In the genomic region with DNA sequence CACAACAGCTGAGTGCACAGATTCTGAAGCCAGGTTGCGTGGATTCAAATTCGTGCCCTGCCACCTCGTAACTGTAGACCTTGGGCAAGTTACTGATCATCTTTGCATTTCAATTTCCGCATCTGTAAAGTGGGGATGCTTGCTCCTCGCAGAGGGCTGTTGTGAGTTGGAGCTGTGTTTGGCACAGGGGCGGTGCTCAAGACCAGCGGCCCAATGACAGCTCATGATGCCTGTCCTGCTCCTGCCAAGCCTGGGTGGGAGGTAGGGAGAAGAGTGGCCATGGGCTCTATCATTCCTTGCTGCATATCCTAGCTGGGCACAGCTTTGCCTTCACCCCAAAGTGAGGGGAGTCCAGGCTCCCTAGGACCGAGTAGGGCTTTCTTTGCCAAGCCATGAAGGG, we compare ENCODE assay signal across 17 cellular contexts. TPM values are rescaled to one million over a fixed set of nuclear protein-coding genes. Genes with fewer than 3 reads are reported as not detected.
DNase-seq lines count a peak whose midpoint lies in the region; ATAC-seq and TF ChIP-seq lines count a peak whose summit lies in the region.
"Had no signal": no experiment of that assay in that cellular context is flagged by ENCODE, and none has a peak within 500 bp of the region (broad histone marks: within the 10 kb centered on the region; RNA-seq: fewer than 3 reads in every experiment).

No MANE protein-coding gene starts in this region.

- TF ChIP-seq CTCF in esophagus muscularis mucosa (IDR thresholded peaks at IDR 0.05): no peak

- TF ChIP-seq EP300 in esophagus muscularis mucosa (IDR thresholded peaks at IDR 0.05): no peak

- no peaks in the 10 kb centered on the region for H3K27me3 ChIP-seq in H7 (ENCODE audit: control insufficient read depth, insufficient read depth, low read length)
- no peaks in the 10 kb centered on the region for H3K27me3 ChIP-seq in esophagus muscularis mucosa

- H3K4me1 Mint-ChIP-seq in stimulated activated effector memory CD8-positive, alpha-beta T cell treated with anti-CD3 and anti-CD28 coated beads, Interleukin-12 subunit alpha, Interleukin-12 subunit beta, amount 100 ng/mL, for 72 hours: no peaks in the 10 kb centered on the region

- DNase-seq in H7 (peak; percentile 6), esophagus muscularis mucosa (ENCODE audit: extremely low spot score) (no peak), DMS153 (lab: John Stamatoyannopoulos, UW) (no peak), iPS-NIHi7 (ENCODE audit: extremely low spot score) (no peak)
- no peak for DNase-seq in stimulated activated effector memory CD8-positive, alpha-beta T cell treated with anti-CD3 and anti-CD28 coated beads, Interleukin-12 subunit alpha, Interleukin-12 subunit beta, amount 100 ng/mL, for 72 hours (ENCODE audit: low spot score in 2 of 2)
- DNase-seq: NCI-H1105, NCI-H2029, NCI-H510A, SIG-M5 had no signal

- peak overlapping the region in 3 of 4 donors; percentile 39 to 58 (median 45) for H3K27ac ChIP-seq in esophagus muscularis mucosa (replicated peaks in 1 of 4)
- H3K27ac ChIP-seq: A549, KMS-11 had no signal

- H3K27ac Mint-ChIP-seq in stimulated activated effector memory CD8-positive, alpha-beta T cell treated with anti-CD3 and anti-CD28 coated beads, Interleukin-12 subunit alpha, Interleukin-12 subunit beta, amount 100 ng/mL, for 72 hours: peak overlapping the region; percentile 23
- H3K27ac Mint-ChIP-seq: GM23338 had no signal

- H3K9me3 Mint-ChIP-seq in stimulated activated effector memory CD8-positive, alpha-beta T cell treated with anti-CD3 and anti-CD28 coated beads, Interleukin-12 subunit alpha, Interleukin-12 subunit beta, amount 100 ng/mL, for 72 hours: no peaks in the 10 kb centered on the region
- H3K9me3 Mint-ChIP-seq: GM23338 had no signal

- no peak overlapping the region for H3K4me3 Mint-ChIP-seq in stimulated activated effector memory CD8-positive, alpha-beta T cell treated with anti-CD3 and anti-CD28 coated beads, Interleukin-12 subunit alpha, Interleukin-12 subunit beta, amount 100 ng/mL, for 72 hours
- H3K4me3 Mint-ChIP-seq: CD14-positive monocyte, GM23338 had no signal

- intact Hi-C loops in esophagus muscularis mucosa (cut with DNase I): no loop called here

- 89% methylated on average over 8 of the region's 8 CpGs for WGBS in esophagus muscularis mucosa

- H3K36me3 ChIP-seq in H7 (replicated peaks; ENCODE audit: control insufficient read depth, insufficient read depth, low read length) (no peaks in the 10 kb centered on the region), esophagus muscularis mucosa (peaks cover 3 to 38% (median 16%) of the 10 kb centered on the region in 4 donors)

- no peak for TF ChIP-seq POLR2A in esophagus muscularis mucosa (IDR thresholded peaks at IDR 0.05; ENCODE audit: low read depth)

- no peaks in the 10 kb centered on the region for H3K9me3 ChIP-seq in esophagus muscularis mucosa
- H3K9me3 ChIP-seq: A549, Caco-2 had no signal

- peaks cover 0 to 8% (median 0%) of the 10 kb centered on the region in 4 donors for H3K4me1 ChIP-seq in esophagus muscularis mucosa
- H3K4me1 ChIP-seq: A549, Caco-2 had no signal

- ATAC-seq in SK-N-SH treated with all-trans-retinoic acid at 6 μM for 48 hours (peak; percentile 14), GM19463 (IDR thresholded peaks at IDR 0.05; ENCODE audit: unreplicated experiment) (no peak)
- ATAC-seq in stimulated activated effector memory CD8-positive, alpha-beta T cell treated with anti-CD3 and anti-CD28 coated beads, Interleukin-12 subunit alpha, Interleukin-12 subunit beta, amount 100 ng/mL, for 72 hours: no peak
- ATAC-seq: GM23338 had no signal

- H3K36me3 Mint-ChIP-seq in stimulated activated effector memory CD8-positive, alpha-beta T cell treated with anti-CD3 and anti-CD28 coated beads, Interleukin-12 subunit alpha, Interleukin-12 subunit beta, amount 100 ng/mL, for 72 hours: peaks cover 14% of the 10 kb centered on the region

- H3K4me3 ChIP-seq in H7 (ENCODE audit: insufficient read depth, low read depth, low read length) (no peak overlapping the region), esophagus muscularis mucosa (no peak overlapping the region)
- H3K4me3 ChIP-seq: A549, GM23338 had no signal

TF ChIP-seq in SK-N-SH treated with all-trans-retinoic acid at 6 μM for 48 hours, 23 proteins besides CTCF, POLR2A, EP300 and RAD21:
- TF ChIP-seq, protein P1, sequence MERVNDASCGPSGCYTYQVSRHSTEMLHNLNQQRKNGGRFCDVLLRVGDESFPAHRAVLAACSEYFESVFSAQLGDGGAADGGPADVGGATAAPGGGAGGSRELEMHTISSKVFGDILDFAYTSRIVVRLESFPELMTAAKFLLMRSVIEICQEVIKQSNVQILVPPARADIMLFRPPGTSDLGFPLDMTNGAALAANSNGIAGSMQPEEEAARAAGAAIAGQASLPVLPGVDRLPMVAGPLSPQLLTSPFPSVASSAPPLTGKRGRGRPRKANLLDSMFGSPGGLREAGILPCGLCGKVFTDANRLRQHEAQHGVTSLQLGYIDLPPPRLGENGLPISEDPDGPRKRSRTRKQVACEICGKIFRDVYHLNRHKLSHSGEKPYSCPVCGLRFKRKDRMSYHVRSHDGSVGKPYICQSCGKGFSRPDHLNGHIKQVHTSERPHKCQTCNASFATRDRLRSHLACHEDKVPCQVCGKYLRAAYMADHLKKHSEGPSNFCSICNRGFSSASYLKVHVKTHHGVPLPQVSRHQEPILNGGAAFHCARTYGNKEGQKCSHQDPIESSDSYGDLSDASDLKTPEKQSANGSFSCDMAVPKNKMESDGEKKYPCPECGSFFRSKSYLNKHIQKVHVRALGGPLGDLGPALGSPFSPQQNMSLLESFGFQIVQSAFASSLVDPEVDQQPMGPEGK (CRISPR knock-in tag; IDR thresholded peaks at IDR 0.05; ENCODE audit: borderline replicate concordance): no peak
- no peak for TF ChIP-seq ISL1 (CRISPR knock-in tag; IDR thresholded peaks at IDR 0.05)
- TF ChIP-seq SNAI2 (CRISPR knock-in tag; IDR thresholded peaks at IDR 0.05): no peak
- TF ChIP-seq OSR1 (CRISPR knock-in tag; IDR thresholded peaks at IDR 0.05): no peak
- no peak for TF ChIP-seq BACH2 (CRISPR knock-in tag; IDR thresholded peaks at IDR 0.05; ENCODE audit: borderline replicate concordance)
- TF ChIP-seq, protein P2, sequence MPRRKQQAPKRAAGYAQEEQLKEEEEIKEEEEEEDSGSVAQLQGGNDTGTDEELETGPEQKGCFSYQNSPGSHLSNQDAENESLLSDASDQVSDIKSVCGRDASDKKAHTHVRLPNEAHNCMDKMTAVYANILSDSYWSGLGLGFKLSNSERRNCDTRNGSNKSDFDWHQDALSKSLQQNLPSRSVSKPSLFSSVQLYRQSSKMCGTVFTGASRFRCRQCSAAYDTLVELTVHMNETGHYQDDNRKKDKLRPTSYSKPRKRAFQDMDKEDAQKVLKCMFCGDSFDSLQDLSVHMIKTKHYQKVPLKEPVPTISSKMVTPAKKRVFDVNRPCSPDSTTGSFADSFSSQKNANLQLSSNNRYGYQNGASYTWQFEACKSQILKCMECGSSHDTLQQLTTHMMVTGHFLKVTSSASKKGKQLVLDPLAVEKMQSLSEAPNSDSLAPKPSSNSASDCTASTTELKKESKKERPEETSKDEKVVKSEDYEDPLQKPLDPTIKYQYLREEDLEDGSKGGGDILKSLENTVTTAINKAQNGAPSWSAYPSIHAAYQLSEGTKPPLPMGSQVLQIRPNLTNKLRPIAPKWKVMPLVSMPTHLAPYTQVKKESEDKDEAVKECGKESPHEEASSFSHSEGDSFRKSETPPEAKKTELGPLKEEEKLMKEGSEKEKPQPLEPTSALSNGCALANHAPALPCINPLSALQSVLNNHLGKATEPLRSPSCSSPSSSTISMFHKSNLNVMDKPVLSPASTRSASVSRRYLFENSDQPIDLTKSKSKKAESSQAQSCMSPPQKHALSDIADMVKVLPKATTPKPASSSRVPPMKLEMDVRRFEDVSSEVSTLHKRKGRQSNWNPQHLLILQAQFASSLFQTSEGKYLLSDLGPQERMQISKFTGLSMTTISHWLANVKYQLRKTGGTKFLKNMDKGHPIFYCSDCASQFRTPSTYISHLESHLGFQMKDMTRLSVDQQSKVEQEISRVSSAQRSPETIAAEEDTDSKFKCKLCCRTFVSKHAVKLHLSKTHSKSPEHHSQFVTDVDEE (CRISPR knock-in tag; IDR thresholded peaks at IDR 0.05): no peak
- no peak for TF ChIP-seq CSDC2 (CRISPR knock-in tag; IDR thresholded peaks at IDR 0.05)
- no peak for TF ChIP-seq ZC3H10 (CRISPR knock-in tag; IDR thresholded peaks at IDR 0.05)
- no peak for TF ChIP-seq TOX (CRISPR knock-in tag; IDR thresholded peaks at IDR 0.05; ENCODE audit: borderline replicate concordance)
- TF ChIP-seq GLIS3 (CRISPR knock-in tag; IDR thresholded peaks at IDR 0.05): no peak
TF ChIP-seq in SK-N-SH treated with all-trans-retinoic acid at 6 μM for 48 hours: peak in this region for 0.

RNA-seq across cellular contexts. Expression of a gene that starts 12.6 kb away (rescaled TPM):
- total RNA-seq in H7 (2014; rRNA removed; shearing (Covaris generic)): 1.7 and 2.4 TPM in 2 replicates
- 10 to 100 TPM; 12.6 to 37.8 (median 21.2) TPM for total RNA-seq in esophagus muscularis mucosa
- total RNA-seq: MCF 10A had no signal
